24 cellular contexts compared by ENCODE assay signal in the genomic region with DNA sequence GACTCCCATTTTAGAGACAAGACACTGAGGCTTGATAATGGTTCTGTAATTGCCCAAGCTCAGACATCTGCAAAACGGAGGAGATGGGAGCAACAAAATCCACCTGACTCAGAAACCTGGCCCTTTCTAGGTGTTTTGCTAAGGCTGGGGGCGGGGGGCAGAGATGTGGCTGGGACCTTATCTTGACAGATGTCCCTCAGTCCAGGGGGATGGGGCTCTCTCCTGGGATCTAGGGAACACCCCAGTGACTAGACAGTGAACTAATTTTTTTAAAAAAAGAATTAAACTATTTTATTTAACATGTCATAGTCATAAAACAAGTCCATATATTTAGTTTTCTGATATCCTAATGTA. TPM values are rescaled to one million over a fixed set of nuclear protein-coding genes. Genes with fewer than 3 reads are reported as not detected.
"Had no signal": no experiment of that assay in that cellular context is flagged by ENCODE, and none has a peak within 500 bp of the region (broad histone marks: within the 10 kb centered on the region; RNA-seq: fewer than 3 reads in every experiment).

No MANE protein-coding gene starts in this region.

- H3K36me3 ChIP-seq: SJSA1 had no signal

- H3K27ac ChIP-seq: HL-60, SJSA1, SK-N-MC had no signal

- FAIRE-seq: HTR-8/SVneo, RCC 7860 had no signal

- DNase-seq: Karpas-422, KG1, MM.1S, NCI-H1092 treated with DMSO at 0.1 percent for 48 hours, NCI-H1436, NCI-H187, NCI-H2029, NCI-H2081 treated with DMSO at 0.1 percent for 48 hours, NCI-H2171, NCI-H226, NCI-H446, NCI-H510A, NCI-H524 treated with DMSO at 0.1 percent for 48 hours, NCI-H69, NCI-H774, Right ventricle myocardium superior, RPMI8226, SIG-M5 had no signal

- H3K4me3 ChIP-seq: SJSA1, SK-N-MC had no signal

- H3K27me3 ChIP-seq: SJSA1 had no signal

RNA-seq across cellular contexts. Expression of a gene that starts 32.0 kb away (rescaled TPM):
- total RNA-seq: M059J, SJSA1 had no signal
